In the genomic region with DNA sequence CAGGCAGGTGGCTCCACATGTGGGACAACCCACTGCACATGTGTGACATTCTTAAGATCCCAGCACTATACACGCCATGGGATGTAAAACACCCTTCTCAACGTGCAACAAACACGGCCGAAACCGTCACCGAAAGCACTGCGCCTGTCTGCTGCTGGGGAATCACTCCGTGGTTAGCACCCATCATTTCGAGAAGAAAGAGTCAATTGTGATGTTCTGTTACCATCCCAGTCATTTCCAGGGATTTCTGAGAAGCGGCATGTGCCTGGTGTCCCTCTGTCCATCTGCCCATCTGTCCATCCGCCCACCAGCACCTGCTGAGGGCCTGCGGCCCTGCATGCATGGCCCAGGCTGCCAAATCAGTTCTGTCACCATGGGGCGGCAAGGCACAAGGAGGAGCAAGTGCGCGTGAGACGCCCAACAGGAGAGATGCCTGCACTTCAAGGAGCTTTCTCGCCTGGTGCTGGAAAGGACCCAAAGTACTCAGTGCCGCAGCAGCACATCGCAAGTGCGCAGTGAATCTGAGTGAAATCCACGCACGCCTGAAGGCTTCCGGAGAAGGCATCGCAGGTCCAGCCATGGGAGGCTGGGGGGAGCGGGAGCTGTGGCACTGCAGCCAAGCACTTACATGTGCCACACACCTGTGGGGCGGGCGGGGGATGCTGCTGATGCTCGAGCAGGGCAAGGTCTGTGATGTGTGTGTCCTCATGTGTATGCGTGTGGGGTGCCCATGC, we compare ENCODE assay signal across 13 cellular contexts. TPM values are rescaled to one million over a fixed set of nuclear protein-coding genes. Genes with fewer than 3 reads are reported as not detected.
DNase-seq lines count a peak whose midpoint lies in the region; ATAC-seq and TF ChIP-seq lines count a peak whose summit lies in the region.
"Had no signal": no experiment of that assay in that cellular context is flagged by ENCODE, and none has a peak within 500 bp of the region (broad histone marks: within the 10 kb centered on the region; RNA-seq: fewer than 3 reads in every experiment).

No MANE protein-coding gene starts in this region.

- peak overlapping the region; percentile 66 for H3K4me3 Mint-ChIP-seq in activated naive CD8-positive, alpha-beta T cell
- H3K4me3 Mint-ChIP-seq in activated naive CD8-positive, alpha-beta T cell treated with anti-CD3 and anti-CD28 coated beads for 36 hours: no peak overlapping the region
- peak overlapping the region; percentile 56 for H3K4me3 Mint-ChIP-seq in glutamatergic neuron (ENCODE audit: unreplicated experiment)
- no peak overlapping the region for H3K4me3 Mint-ChIP-seq in type B pancreatic cell

- H3K9me3 ChIP-seq in sigmoid colon: no peaks in the 10 kb centered on the region

- H3K4me1 ChIP-seq in sigmoid colon: peaks cover 0 to 27% (median 14%) of the 10 kb centered on the region in 4 donors

- WGBS in sigmoid colon, 2 donors: 88 to 90% methylated on average over 29 of the region's 29 CpGs

- intact Hi-C loops in sigmoid colon (cut with DNase I): no loop called here

- DNase-seq in activated naive CD8-positive, alpha-beta T cell treated with anti-CD3 and anti-CD28 coated beads for 36 hours: no peak
- DNase-seq in glutamatergic neuron (peak; percentile 30), type B pancreatic cell (ENCODE audit: extremely low spot score, unreplicated experiment) (no peak), HPDE6-E6E7 (ENCODE audit: extremely low spot score) (no peak), COR-L47 (lab: John Stamatoyannopoulos, UW) (no peak), sigmoid colon (no peak)
- DNase-seq: ACHN; activated CD8-positive, alpha-beta memory T cell treated with anti-CD3 and anti-CD28 coated beads for 24 hours; GDM1; stimulated activated naive CD4-positive, alpha-beta T cell had no signal

- no peak overlapping the region for H3K4me3 ChIP-seq in sigmoid colon
- H3K4me3 ChIP-seq: SK-N-MC had no signal

- TF ChIP-seq CTCF in glutamatergic neuron (IDR thresholded peaks at IDR 0.05; ENCODE audit: partially characterized antibody, unreplicated experiment): no peak
- no peak for TF ChIP-seq CTCF in type B pancreatic cell (conservative IDR thresholded peaks at IDR 0.05)
- TF ChIP-seq CTCF in sigmoid colon (IDR thresholded peaks at IDR 0.05): no peak

- no peaks in the 10 kb centered on the region for H3K27me3 Mint-ChIP-seq in activated naive CD8-positive, alpha-beta T cell
- H3K27me3 Mint-ChIP-seq in activated naive CD8-positive, alpha-beta T cell treated with anti-CD3 and anti-CD28 coated beads for 36 hours: no peaks in the 10 kb centered on the region
- H3K27me3 Mint-ChIP-seq in glutamatergic neuron (ENCODE audit: unreplicated experiment) (peaks cover 24% of the 10 kb centered on the region), type B pancreatic cell (no peaks in the 10 kb centered on the region)

- peak; percentile 38 for ATAC-seq in HG02852 (IDR thresholded peaks at IDR 0.05; ENCODE audit: unreplicated experiment)

- no peak for TF ChIP-seq POLR2A in sigmoid colon (IDR thresholded peaks at IDR 0.05)

- TF ChIP-seq EP300 in sigmoid colon (IDR thresholded peaks at IDR 0.05): no peak

- peaks cover 18% of the 10 kb centered on the region for H3K4me1 Mint-ChIP-seq in activated naive CD8-positive, alpha-beta T cell (ENCODE audit: low read depth)
- peaks cover 14% of the 10 kb centered on the region for H3K4me1 Mint-ChIP-seq in activated naive CD8-positive, alpha-beta T cell treated with anti-CD3 and anti-CD28 coated beads for 36 hours
- peaks cover 42% of the 10 kb centered on the region for H3K4me1 Mint-ChIP-seq in glutamatergic neuron (ENCODE audit: low read depth, unreplicated experiment)
- peaks cover 41% of the 10 kb centered on the region for H3K4me1 Mint-ChIP-seq in type B pancreatic cell (ENCODE audit: unreplicated experiment)

- H3K9me3 Mint-ChIP-seq in activated naive CD8-positive, alpha-beta T cell (ENCODE audit: low read depth): no peaks in the 10 kb centered on the region
- H3K9me3 Mint-ChIP-seq in activated naive CD8-positive, alpha-beta T cell treated with anti-CD3 and anti-CD28 coated beads for 36 hours: no peaks in the 10 kb centered on the region
- H3K9me3 Mint-ChIP-seq in glutamatergic neuron (ENCODE audit: unreplicated experiment) (peaks cover 22% of the 10 kb centered on the region), type B pancreatic cell (no peaks in the 10 kb centered on the region)

- H3K27me3 ChIP-seq in sigmoid colon: no peaks in the 10 kb centered on the region

- H3K27ac ChIP-seq in sigmoid colon: no peak overlapping the region

- H3K27ac Mint-ChIP-seq in activated naive CD8-positive, alpha-beta T cell: peak overlapping the region; percentile 76
- H3K27ac Mint-ChIP-seq in activated naive CD8-positive, alpha-beta T cell treated with anti-CD3 and anti-CD28 coated beads for 36 hours: no peak overlapping the region
- peak overlapping the region; percentile 87 for H3K27ac Mint-ChIP-seq in glutamatergic neuron (ENCODE audit: unreplicated experiment)
- peak overlapping the region; percentile 85 for H3K27ac Mint-ChIP-seq in type B pancreatic cell

- H3K36me3 ChIP-seq in sigmoid colon: no peaks in the 10 kb centered on the region

- no peaks in the 10 kb centered on the region for H3K36me3 Mint-ChIP-seq in activated naive CD8-positive, alpha-beta T cell
- H3K36me3 Mint-ChIP-seq in activated naive CD8-positive, alpha-beta T cell treated with anti-CD3 and anti-CD28 coated beads for 36 hours: no peaks in the 10 kb centered on the region
- no peaks in the 10 kb centered on the region for H3K36me3 Mint-ChIP-seq in glutamatergic neuron (ENCODE audit: unreplicated experiment)
- H3K36me3 Mint-ChIP-seq in type B pancreatic cell: no peaks in the 10 kb centered on the region

RNA-seq across cellular contexts. Expression of a gene that starts 38.0 kb away (rescaled TPM):
- 1 to 10 TPM; 4.2 TPM for total RNA-seq in activated naive CD8-positive, alpha-beta T cell treated with anti-CD3 and anti-CD28 coated beads for 36 hours
- total RNA-seq in glutamatergic neuron (ENCODE audit: unreplicated experiment): 270 TPM
- 39.4 and 54.3 TPM in 2 replicates for total RNA-seq in type B pancreatic cell (ENCODE audit: low replicate concordance)
- 1 to 10 TPM; 3.8 to 7.2 (median 6.6) TPM for total RNA-seq in sigmoid colon
- 10 to 100 TPM; 14.4 to 23.3 (median 18.5) TPM for polyA plus RNA-seq in sigmoid colon

Comparison
In these comparisons a context has a peak if more than half of its experiments do, and no peak if none do; other contexts are left out.
1. H3K4me3 Mint-ChIP-seq: peak in activated naive CD8-positive, alpha-beta T cell (single experiment) and glutamatergic neuron (single experiment); none in activated naive CD8-positive, alpha-beta T cell treated with anti-CD3 and anti-CD28 coated beads for 36 hours (single experiment) and type B pancreatic cell (single experiment).